1 cellular context compared by ENCODE assay signal in the genomic region with DNA sequence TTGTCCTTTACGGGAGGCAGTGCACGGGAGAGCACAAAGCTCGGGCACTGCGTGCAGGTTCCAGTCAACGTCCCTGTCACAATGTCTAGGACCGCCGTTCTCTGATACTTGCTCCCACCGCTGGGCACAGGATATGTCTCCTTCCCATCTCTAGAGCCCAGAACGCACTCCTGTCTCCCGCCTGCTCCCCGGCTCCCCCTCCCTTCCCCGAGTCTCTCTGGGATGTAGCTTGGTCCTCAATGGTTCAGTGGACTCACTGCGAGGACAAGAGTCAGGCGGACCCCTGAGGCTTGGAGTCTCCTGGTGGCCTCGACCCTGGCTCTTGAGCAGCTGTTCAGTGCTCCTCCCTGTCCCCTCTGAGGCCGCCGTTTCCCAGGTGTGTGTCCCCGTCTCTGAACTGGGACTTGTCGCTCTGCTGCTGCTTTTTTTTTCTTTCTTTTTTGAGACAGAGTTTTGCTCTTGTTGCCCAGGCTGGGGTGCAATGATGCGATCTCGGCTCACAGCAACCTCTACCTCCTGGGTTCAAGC.
TF ChIP-seq lines count a peak whose summit lies in the region.

No MANE protein-coding gene starts in this region.

TF ChIP-seq in H1, 55 proteins besides CTCF, POLR2A, EP300 and RAD21:
- TF ChIP-seq JUN (IDR thresholded peaks at IDR 0.05; ENCODE audit: low read depth, low read length), result no peak
- TF ChIP-seq RXRA (IDR thresholded peaks at IDR 0.05; ENCODE audit: insufficient read depth, low read depth, low read length), result no peak
- TF ChIP-seq, protein P1, sequence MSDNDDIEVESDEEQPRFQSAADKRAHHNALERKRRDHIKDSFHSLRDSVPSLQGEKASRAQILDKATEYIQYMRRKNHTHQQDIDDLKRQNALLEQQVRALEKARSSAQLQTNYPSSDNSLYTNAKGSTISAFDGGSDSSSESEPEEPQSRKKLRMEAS (IDR thresholded peaks at IDR 0.05), result no peak
- TF ChIP-seq TBP (IDR thresholded peaks at IDR 0.05; ENCODE audit: low read depth, low read length), result no peak
- no peak for TF ChIP-seq RNF2 (IDR thresholded peaks at IDR 0.05; ENCODE audit: borderline replicate concordance, low read depth, low read length, missing control alignments, poor library complexity, severe bottlenecking)
- no peak for TF ChIP-seq SP2 (IDR thresholded peaks at IDR 0.05; ENCODE audit: low read length)
- no peak for TF ChIP-seq RBBP5 (IDR thresholded peaks at IDR 0.05; ENCODE audit: borderline replicate concordance, low read depth, low read length)
- TF ChIP-seq USF2 (IDR thresholded peaks at IDR 0.05; ENCODE audit: low read length), result no peak
- no peak for TF ChIP-seq SRF (IDR thresholded peaks at IDR 0.05; ENCODE audit: low read depth, low read length)
- no peak for TF ChIP-seq GTF2F1 (IDR thresholded peaks at IDR 0.05; ENCODE audit: borderline replicate concordance, low read depth, low read length)
- TF ChIP-seq EZH2 (IDR thresholded peaks at IDR 0.05; ENCODE audit: low read depth, low read length, severe bottlenecking), result no peak
- no peak for TF ChIP-seq GABPA (IDR thresholded peaks at IDR 0.05; ENCODE audit: borderline replicate concordance, insufficient read depth, low read length)
- TF ChIP-seq SIRT6 (IDR thresholded peaks at IDR 0.05; ENCODE audit: low read length), result no peak
- no peak for TF ChIP-seq TCF12 (IDR thresholded peaks at IDR 0.05; ENCODE audit: low read depth, low read length)
- no peak for TF ChIP-seq FOSL1 (IDR thresholded peaks at IDR 0.05; ENCODE audit: insufficient read depth, low read depth, low read length)
- no peak for TF ChIP-seq CREB1 (IDR thresholded peaks at IDR 0.05)
- TF ChIP-seq CHD2 (IDR thresholded peaks at IDR 0.05; ENCODE audit: low read length), result no peak
